17 cellular contexts compared by ENCODE assay signal in genomic region chr13:68467160-68467559, GRCh38.
A peak's percentile ranks its signal among the peaks of the same experiment; 100 is the strongest.
DNase-seq lines count a peak whose midpoint lies in the region; ATAC-seq and TF ChIP-seq lines count a peak whose summit lies in the region.
"Had no signal": no experiment of that assay in that cellular context is flagged by ENCODE, and none has a peak within 500 bp of the region (broad histone marks: within the 10 kb centered on the region; RNA-seq: fewer than 3 reads in every experiment).

No MANE protein-coding gene starts in this region.

- H3K9ac ChIP-seq in OCI-LY3 (ENCODE audit: low read length) (no peak overlapping the region), neural progenitor cell (no peak overlapping the region)
- H3K9ac ChIP-seq: BLaER1, GM23248 had no signal

- H3K27ac Mint-ChIP-seq in neural progenitor cell = no peak overlapping the region
- H3K27ac Mint-ChIP-seq: B cell; CD4-positive, CD25-positive, alpha-beta regulatory T cell; CD8-positive, alpha-beta T cell had no signal

- no peak overlapping the region for H3K4me3 Mint-ChIP-seq in neural progenitor cell
- H3K4me3 Mint-ChIP-seq: B cell; CD4-positive, CD25-positive, alpha-beta regulatory T cell; CD8-positive, alpha-beta T cell had no signal

- H3K4me3 ChIP-seq in OCI-LY3 (ENCODE audit: low read length) (peak overlapping the region; percentile 19; the same call in 1 of the 2 replicates), neural progenitor cell (no peak overlapping the region)
- H3K4me3 ChIP-seq: BLaER1, GM23248 had no signal

- H3K4me2 ChIP-seq in OCI-LY3 (ENCODE audit: low read length) (peak overlapping the region; percentile 25), neural progenitor cell (no peak overlapping the region)
- H3K4me2 ChIP-seq: BLaER1 had no signal

- TF ChIP-seq CTCF in OCI-LY3 (IDR thresholded peaks at IDR 0.05; ENCODE audit: low read depth, low read length) (no peak), neural progenitor cell (IDR thresholded peaks at IDR 0.05) (no peak)

- no peaks in the 10 kb centered on the region for H3K36me3 Mint-ChIP-seq in neural progenitor cell
- H3K36me3 Mint-ChIP-seq: CD4-positive, CD25-positive, alpha-beta regulatory T cell; CD8-positive, alpha-beta T cell had no signal

- no peaks in the 10 kb centered on the region for H3K27me3 Mint-ChIP-seq in neural progenitor cell (ENCODE audit: insufficient read depth, low read depth)
- H3K27me3 Mint-ChIP-seq: B cell; CD4-positive, CD25-positive, alpha-beta regulatory T cell had no signal

- no peaks in the 10 kb centered on the region for H3K4me1 Mint-ChIP-seq in neural progenitor cell
- H3K4me1 Mint-ChIP-seq: B cell; CD4-positive, CD25-positive, alpha-beta regulatory T cell had no signal

- H4K20me1 ChIP-seq in OCI-LY3 (ENCODE audit: insufficient read depth, low read length) (no peaks in the 10 kb centered on the region), neural progenitor cell (ENCODE audit: low read depth) (no peaks in the 10 kb centered on the region)
- H4K20me1 ChIP-seq: BLaER1 had no signal

- no peaks in the 10 kb centered on the region for H3K9me3 ChIP-seq in OCI-LY3 (ENCODE audit: insufficient read depth, low read length)
- no peaks in the 10 kb centered on the region for H3K9me3 ChIP-seq in neural progenitor cell (ENCODE audit: low read depth)
- H3K9me3 ChIP-seq: BLaER1, Caco-2 had no signal

- peak; percentile 43 for ATAC-seq in GM18519 (IDR thresholded peaks at IDR 0.05; ENCODE audit: low FRiP score, unreplicated experiment)
- no peak for ATAC-seq in GM19397 (IDR thresholded peaks at IDR 0.05; ENCODE audit: unreplicated experiment)
- ATAC-seq in HG02885 (IDR thresholded peaks at IDR 0.05; ENCODE audit: poor library complexity, unreplicated experiment) = no peak
- ATAC-seq: CD8-positive, alpha-beta T cell; HCT116 had no signal

- no peaks in the 10 kb centered on the region for H3K9me3 Mint-ChIP-seq in neural progenitor cell

- no peaks in the 10 kb centered on the region for H3F3A ChIP-seq in neural progenitor cell (ENCODE audit: low read depth)

- H3K36me3 ChIP-seq in OCI-LY3 (replicated peaks; ENCODE audit: low read depth, low read length) (no peaks in the 10 kb centered on the region), neural progenitor cell (no peaks in the 10 kb centered on the region)
- H3K36me3 ChIP-seq: BLaER1 had no signal

- no peaks in the 10 kb centered on the region for H3K4me1 ChIP-seq in OCI-LY3 (ENCODE audit: low read length)
- H3K4me1 ChIP-seq in neural progenitor cell = no peaks in the 10 kb centered on the region
- H3K4me1 ChIP-seq: BLaER1, Caco-2 had no signal

- DNase-seq in neural progenitor cell (ENCODE audit: low spot score) (no peak), T-helper 9 cell (no peak)
- DNase-seq: Caco-2; CD4-positive, CD25-positive, alpha-beta regulatory T cell; CD8-positive, alpha-beta T cell; DMS153; DND-41; GM23248; H7 had no signal

- peak overlapping the region; percentile 66; the same call in 1 of the 2 replicates for H2AFZ ChIP-seq in OCI-LY3 (ENCODE audit: low read depth, low read length)
- peak overlapping the region; percentile 17 for H2AFZ ChIP-seq in neural progenitor cell (replicated peaks)
- H2AFZ ChIP-seq: GM23248 had no signal

- H3K79me2 ChIP-seq in OCI-LY3 (ENCODE audit: low read length) (no peaks in the 10 kb centered on the region), neural progenitor cell (ENCODE audit: low read depth) (no peaks in the 10 kb centered on the region)

- H3K27ac ChIP-seq in OCI-LY3 (ENCODE audit: low read length) (no peak overlapping the region), neural progenitor cell (no peak overlapping the region)
- H3K27ac ChIP-seq: BLaER1, C4-2B, GM23248 had no signal

- H3K27me3 ChIP-seq in OCI-LY3 (ENCODE audit: low read depth, low read length) (no peaks in the 10 kb centered on the region), neural progenitor cell (no peaks in the 10 kb centered on the region)
- H3K27me3 ChIP-seq: BLaER1 had no signal
